Comparison of ENCODE assay signal across 19 cellular contexts in genomic region chr2:125656190-125656589, GRCh38.
A peak's percentile ranks its signal among the peaks of the same experiment; 100 is the strongest.
DNase-seq lines count a peak whose midpoint lies in the region; ATAC-seq, FAIRE-seq and TF ChIP-seq lines count a peak whose summit lies in the region.
"Had no signal": no experiment of that assay in that cellular context is flagged by ENCODE, and none has a peak within 500 bp of the region (broad histone marks: within the 10 kb centered on the region; RNA-seq: fewer than 3 reads in every experiment).

No MANE protein-coding gene starts in this region.

- peak; percentile 7 for TF ChIP-seq CTCF in D721Med (IDR thresholded peaks at IDR 0.05; ENCODE audit: insufficient read depth, missing control alignments)
- TF ChIP-seq CTCF in WERI-Rb-1 (IDR thresholded peaks at IDR 0.05; ENCODE audit: low read depth, low read length) = peak; percentile 22; the same call in 1 of the 2 replicates
- no peak for TF ChIP-seq CTCF in mucosa of descending colon (IDR thresholded peaks at IDR 0.05)

- in situ Hi-C loops in ACHN (cut with HindIII; ENCODE audit: low pct_ligation_motif_present, low pct_unique_long_range_greater_than_20kb, low sequenced_read_pairs) = no loop called here

- ATAC-seq in left colon (no peak), mucosa of descending colon (no peak)
- ATAC-seq: HepG2, T-cell had no signal

- no peak for FAIRE-seq in D721Med (lab: Jason Lieb, UNC)
- FAIRE-seq: H54, HepG2 had no signal

- intact Hi-C loops in left colon (cut with DNase I, micrococcal nuclease) (no loop called here), mucosa of descending colon (cut with DNase I, micrococcal nuclease) (no loop called here)

- H3K4me1 ChIP-seq in mucosa of descending colon (ENCODE audit: low read depth) = no peaks in the 10 kb centered on the region
- H3K4me1 ChIP-seq: SJCRH30 had no signal

- H3K4me3 ChIP-seq in WERI-Rb-1 (ENCODE audit: low read depth, low read length) (no peak overlapping the region), mucosa of descending colon (no peak overlapping the region)
- H3K4me3 ChIP-seq: SJCRH30 had no signal

- DNase-seq in ACHN (peak; percentile 11), D721Med (ENCODE audit: insufficient read length, low spot score) (no peak), NAMALWA (ENCODE audit: low spot score) (peak; percentile 3), WERI-Rb-1 (no peak), left colon (no peak), mucosa of descending colon (no peak), SK-N-DZ (ENCODE audit: low spot score) (no peak)
- DNase-seq: C1 segment of cervical spinal cord, GF-D8, NCI-H1417 treated with DMSO at 0.1 percent for 48 hours, NCI-H2081 treated with DMSO at 0.1 percent for 48 hours, NCI-H446 treated with DMSO at 0.1 percent for 48 hours, NCI-H748 treated with DMSO at 0.1 percent for 48 hours, T-cell had no signal

- no peak overlapping the region for H3K27ac ChIP-seq in WERI-Rb-1
- H3K27ac ChIP-seq: KMS-11, RWPE1, SJCRH30 had no signal

- H3K27me3 ChIP-seq in WERI-Rb-1 (ENCODE audit: insufficient read depth, low read depth, severe bottlenecking) = peaks cover 2% of the 10 kb centered on the region
- H3K27me3 ChIP-seq: SJCRH30 had no signal

- H3K9me3 ChIP-seq in WERI-Rb-1 (ENCODE audit: severe bottlenecking) = no peaks in the 10 kb centered on the region
- H3K9me3 ChIP-seq in mucosa of descending colon = no peaks in the 10 kb centered on the region
- H3K9me3 ChIP-seq: SJCRH30 had no signal

- H3K36me3 ChIP-seq in WERI-Rb-1 (no peaks in the 10 kb centered on the region), mucosa of descending colon (ENCODE audit: low read depth) (no peaks in the 10 kb centered on the region)
- H3K36me3 ChIP-seq: SJCRH30 had no signal

Comparison
In these comparisons a context has a peak if more than half of its experiments do, and no peak if none do; other contexts are left out.
1. DNase-seq: peak in ACHN (single experiment) and NAMALWA (single experiment); none in D721Med (single experiment), WERI-Rb-1 (single experiment), left colon (0 of 2), mucosa of descending colon (0 of 3) and SK-N-DZ (single experiment).